Comparison of ENCODE assay signal across 8 cellular contexts in the genomic region with DNA sequence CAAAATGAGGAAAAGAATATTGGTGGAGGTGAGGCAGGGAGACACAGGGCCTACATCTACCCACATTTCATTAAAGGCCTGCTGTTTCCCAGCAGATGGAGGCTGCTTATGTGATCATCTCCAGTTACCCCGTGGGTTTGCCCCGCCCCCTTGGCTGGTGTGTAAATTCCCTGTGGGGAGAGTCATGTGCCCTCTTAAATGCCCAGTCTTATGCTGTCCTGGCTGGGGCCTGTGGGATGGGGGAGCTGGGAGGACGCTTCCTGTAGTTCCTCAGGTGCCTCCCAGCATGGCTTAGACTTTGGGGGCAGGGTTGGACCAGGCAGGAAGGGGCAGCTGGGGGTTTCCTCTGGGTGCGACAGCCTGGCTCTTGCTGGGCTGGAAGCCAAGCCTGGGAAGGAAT. TPM values are rescaled to one million over a fixed set of nuclear protein-coding genes. Genes with fewer than 3 reads are reported as not detected.
DNase-seq lines count a peak whose midpoint lies in the region; ATAC-seq and TF ChIP-seq lines count a peak whose summit lies in the region.

No MANE protein-coding gene starts in this region.

- H3K27ac ChIP-seq in adrenal gland (peak overlapping the region in 1 of 5 donors; percentile 63), suprapubic skin (peak overlapping the region; percentile 39)

- TF ChIP-seq EP300 in suprapubic skin (IDR thresholded peaks at IDR 0.05), result no peak

- H3K27me3 ChIP-seq in adrenal gland (peaks cover under 1% of the 10 kb centered on the region), suprapubic skin (no peaks in the 10 kb centered on the region)

- peaks cover 0 to 7% (median 0%) of the 10 kb centered on the region in 3 donors for H3K9me3 ChIP-seq in adrenal gland (replicated peaks in 1 of 3)
- no peaks in the 10 kb centered on the region for H3K9me3 ChIP-seq in suprapubic skin

- no peak for TF ChIP-seq POLR2A in adrenal gland (IDR thresholded peaks at IDR 0.05)
- TF ChIP-seq POLR2A in suprapubic skin (IDR thresholded peaks at IDR 0.05), result no peak

- H3K4me1 ChIP-seq in adrenal gland (replicated peaks in 1 of 2) (no peaks in the 10 kb centered on the region), suprapubic skin (peaks cover 22% of the 10 kb centered on the region)

- H3K36me3 ChIP-seq in adrenal gland (replicated peaks in 1 of 2) (no peaks in the 10 kb centered on the region), suprapubic skin (no peaks in the 10 kb centered on the region)

- intact Hi-C loops in adrenal gland (cut with DNase I), result no loop called here

- TF ChIP-seq CTCF in adrenal gland (IDR thresholded peaks at IDR 0.05) (no peak), suprapubic skin (IDR thresholded peaks at IDR 0.05) (no peak)

- WGBS in adrenal gland, 4 donors, result 23 to 44% (median 34%) methylated on average over 3 to 4 of the region's 4 CpGs
- WGBS in suprapubic skin, result 12% methylated on average over 4 of the region's 4 CpGs

- H3K4me3 ChIP-seq in adrenal gland (no peak overlapping the region), suprapubic skin (no peak overlapping the region)

- no peak for ATAC-seq in GM19455 (IDR thresholded peaks at IDR 0.05; ENCODE audit: unreplicated experiment)

- peak; percentile 81 for DNase-seq in D341Med (ENCODE audit: low spot score)
- peak; percentile 99 for DNase-seq in M059J (ENCODE audit: low read depth)
- peak in 6 of 7 donors; percentile 44 to 71 (median 64) for DNase-seq in adrenal gland
- peak; percentile 94 for DNase-seq in iris pigment epithelial cell (ENCODE audit: low read depth)
- DNase-seq in suprapubic skin (ENCODE audit: low spot score in 2 of 2), result peak in 1 of 2 donors; percentile 79
- no peak for DNase-seq in DMS114 treated with DMSO at 0.1 percent for 48 hours (lab: John Stamatoyannopoulos, UW; ENCODE audit: unreplicated experiment)
- no peak for DNase-seq in hippocampal formation (lab: John Stamatoyannopoulos, UW)

RNA-seq across cellular contexts. Expression of a gene that starts 15.5 kb away (rescaled TPM):
- total RNA-seq in M059J (2014; rRNA removed; shearing (Covaris generic)), result 3.5 and 8.3 TPM in 2 replicates
- total RNA-seq in adrenal gland (10 to 100 TPM; 11.2 to 68.5 (median 46.9) TPM), suprapubic skin (10 to 100 TPM; 52.6 to 90.4 (median 58.4) TPM)
- polyA plus RNA-seq in adrenal gland, result 10 to 100 TPM in 2 of 3 donors, 1 to 10 TPM in 1; 3.8 to 36.2 (median 21.8) TPM

Comparison
In these comparisons a context has a peak if more than half of its experiments do, and no peak if none do; other contexts are left out.
1. DNase-seq: peak in D341Med (single experiment), M059J (single experiment), adrenal gland (6 of 7) and iris pigment epithelial cell (single experiment); none in DMS114 treated with DMSO at 0.1 percent for 48 hours (single experiment) and hippocampal formation (0 of 2).